ENCODE assay signal across 1 cellular context in the genomic region with DNA sequence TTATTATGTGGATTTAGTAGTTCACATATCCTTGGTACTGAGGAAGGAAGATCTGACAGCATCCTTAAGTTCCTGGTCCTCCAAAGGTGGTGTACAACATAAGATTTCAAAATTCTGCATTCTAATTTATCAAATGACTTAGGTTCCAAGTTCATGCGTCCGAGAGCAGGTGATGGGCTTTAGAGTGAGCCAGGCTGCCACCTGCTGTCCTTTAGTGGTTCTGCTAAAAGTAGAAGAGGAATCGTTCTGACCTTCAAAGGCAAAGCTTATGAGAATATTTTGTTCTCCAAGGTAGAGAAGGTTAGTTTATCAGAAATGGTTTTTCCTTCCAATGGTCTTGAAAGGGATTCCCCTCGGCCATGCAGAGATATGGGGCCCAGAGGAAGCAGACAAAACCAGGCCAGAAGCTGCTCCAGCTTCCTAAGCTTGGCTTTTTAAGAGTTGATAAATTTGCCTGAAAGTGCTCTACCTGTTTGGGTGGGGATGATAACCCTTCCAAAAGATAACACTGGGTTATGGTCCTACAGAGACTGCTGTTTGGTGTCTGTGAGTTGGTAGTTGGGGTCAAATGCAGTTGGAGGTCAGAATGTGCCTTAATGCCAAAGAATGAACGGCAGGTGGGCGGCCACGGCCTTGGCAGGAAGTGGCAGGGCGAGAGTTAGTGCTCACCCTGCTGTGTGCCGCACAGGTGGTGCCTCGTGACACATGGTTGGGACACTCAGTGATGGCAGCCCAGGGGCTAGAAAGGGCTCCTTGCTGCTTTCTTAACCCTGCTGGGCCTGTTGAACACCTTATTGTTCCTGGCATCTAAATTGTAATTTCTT.
TF ChIP-seq lines count a peak whose summit lies in the region.

No MANE protein-coding gene starts in this region.

TF ChIP-seq in IMR-90, 13 proteins besides CTCF, POLR2A, EP300 and RAD21:
- no peak for TF ChIP-seq CEBPB (IDR thresholded peaks at IDR 0.05; ENCODE audit: low read depth, low read length)
- TF ChIP-seq SMC3 (IDR thresholded peaks at IDR 0.05; ENCODE audit: low read depth, low read length): peak; percentile 98
